ENCODE assay signal across 16 cellular contexts in genomic region chr4:127580891-127581290, GRCh38. TPM values are rescaled to one million over a fixed set of nuclear protein-coding genes. Genes with fewer than 3 reads are reported as not detected.
DNase-seq lines count a peak whose midpoint lies in the region; ATAC-seq, FAIRE-seq and TF ChIP-seq lines count a peak whose summit lies in the region.
"Had no signal": no experiment of that assay in that cellular context is flagged by ENCODE, and none has a peak within 500 bp of the region (broad histone marks: within the 10 kb centered on the region; RNA-seq: fewer than 3 reads in every experiment).

No MANE protein-coding gene starts in this region.

- H3K9me3 ChIP-seq in HepG2 (ENCODE audit: low read length) (no peaks in the 10 kb centered on the region), right lobe of liver (no peaks in the 10 kb centered on the region), osteoblast (ENCODE audit: low read depth, low read length) (no peaks in the 10 kb centered on the region)
- H3K9me3 ChIP-seq: A549, BLaER1 had no signal

- H2AFZ ChIP-seq in HepG2 (ENCODE audit: low read length) (no peak overlapping the region), osteoblast (ENCODE audit: low read length) (no peak overlapping the region)
- H2AFZ ChIP-seq: GM23338 had no signal

- ATAC-seq in HepG2 (peak; percentile 60), right lobe of liver (no peak), HG03354 (IDR thresholded peaks at IDR 0.05; ENCODE audit: poor library complexity, severe bottlenecking, unreplicated experiment) (no peak)
- ATAC-seq: GM23338 had no signal

- H3K27me3 ChIP-seq in HepG2 (ENCODE audit: control insufficient read depth in 1 of 2, insufficient read depth in 2 of 2, low read length in 2 of 2) (peaks cover 0 to 11% of the 10 kb centered on the region in 2 experiments; a peak in 2 of 5 replicates), right lobe of liver (no peaks in the 10 kb centered on the region), osteoblast (ENCODE audit: insufficient read depth, low read length) (no peaks in the 10 kb centered on the region)
- H3K27me3 ChIP-seq: BLaER1 had no signal

- intact Hi-C loops in HepG2 (cut with micrococcal nuclease; ENCODE audit: unreplicated experiment) (no loop called here), right lobe of liver (cut with DNase I) (no loop called here)

- TF ChIP-seq RAD21 in HepG2 (CRISPR knock-in tag; IDR thresholded peaks at IDR 0.05) = no peak

- H3K27ac ChIP-seq in HepG2 (ENCODE audit: extremely low read length, insufficient read depth, low read length) (no peak overlapping the region), right lobe of liver (no peak overlapping the region), osteoblast (ENCODE audit: low read depth, low read length) (no peak overlapping the region)
- H3K27ac ChIP-seq: 22Rv1, A549, BLaER1 had no signal

- POLR2A ChIA-PET in HepG2 (lab: Yijun Ruan, JAX) = no interaction called here

- no peaks in the 10 kb centered on the region for H4K20me1 ChIP-seq in HepG2 (ENCODE audit: insufficient read depth, low read length)
- no peaks in the 10 kb centered on the region for H4K20me1 ChIP-seq in osteoblast (ENCODE audit: insufficient read depth, low read length)
- H4K20me1 ChIP-seq: BLaER1 had no signal

- in situ Hi-C loops in HepG2 (cut with HindIII; ENCODE audit: extremely low pct_ligation_motif_present, low pct_unique_long_range_greater_than_20kb) = no loop called here

- FAIRE-seq in HepG2 (lab: Jason Lieb, UNC) = no peak
- FAIRE-seq: A549 had no signal

- H3K4me3 ChIP-seq in HepG2 (replicated peaks in 1 of 3; ENCODE audit: insufficient read depth in 1 of 3, low read depth in 2 of 3, low read length in 3 of 3) = no peak overlapping the region
- no peak overlapping the region for H3K4me3 ChIP-seq in right lobe of liver
- H3K4me3 ChIP-seq in epithelial cell of proximal tubule (ENCODE audit: low read depth, low read length) = no peak overlapping the region
- no peak overlapping the region for H3K4me3 ChIP-seq in osteoblast (ENCODE audit: insufficient read depth, low read length)
- H3K4me3 ChIP-seq: A549, BLaER1, GM23338 had no signal

- H3K4me1 ChIP-seq in HepG2 (ENCODE audit: insufficient read depth, low read length) = no peaks in the 10 kb centered on the region
- no peaks in the 10 kb centered on the region for H3K4me1 ChIP-seq in right lobe of liver
- no peaks in the 10 kb centered on the region for H3K4me1 ChIP-seq in osteoblast (ENCODE audit: insufficient read depth, low read length)
- H3K4me1 ChIP-seq: A549, BLaER1 had no signal

- H3K36me3 ChIP-seq in HepG2 (replicated peaks in 1 of 2; ENCODE audit: control insufficient read depth in 1 of 2, insufficient read depth in 2 of 2, low read length in 2 of 2) = no peaks in the 10 kb centered on the region
- H3K36me3 ChIP-seq in right lobe of liver = no peaks in the 10 kb centered on the region
- H3K36me3 ChIP-seq in osteoblast (ENCODE audit: insufficient read depth, low read length) = no peaks in the 10 kb centered on the region
- H3K36me3 ChIP-seq: BLaER1 had no signal

- TF ChIP-seq CTCF in HepG2 (CRISPR knock-in tag; IDR thresholded peaks at IDR 0.05) (no peak), right lobe of liver (IDR thresholded peaks at IDR 0.05) (no peak), epithelial cell of proximal tubule (conservative IDR thresholded peaks at IDR 0.05; ENCODE audit: low read depth, low read length) (peak; percentile 8), osteoblast (IDR thresholded peaks at IDR 0.05; ENCODE audit: extremely low read depth, low read depth, low read length) (no peak)

- CTCF ChIA-PET in HepG2 (lab: Yijun Ruan, JAX; ENCODE audit: low intra/inter-chr PET ratio, low total read pairs) = no interaction called here

- no TSS peak for BruUV-seq in HepG2 (replicated peaks; lab: Mats Ljungman, UMichigan)

- DNase-seq in HepG2 (ENCODE audit: low spot score) (no peak), right lobe of liver (no peak), epithelial cell of proximal tubule (ENCODE audit: low read depth) (no peak), osteoblast (ENCODE audit: insufficient read length, low spot score, missing footprints) (peak; percentile 34), NCI-H1436 treated with DMSO at 0.1 percent for 48 hours (lab: John Stamatoyannopoulos, UW) (no peak)
- no peak for DNase-seq in activated CD8-positive, alpha-beta memory T cell treated with anti-CD3 and anti-CD28 coated beads for 24 hours
- DNase-seq: CD4-positive, alpha-beta memory T cell; DMS79 treated with DMSO at 0.1 percent for 48 hours; GF-D8; H7; IMR-90 had no signal

- no peak overlapping the region for H3K9ac ChIP-seq in HepG2 (ENCODE audit: insufficient read depth, low read depth, low read length)
- H3K9ac ChIP-seq: BLaER1 had no signal

- TF ChIP-seq EP300 in HepG2 (IDR thresholded peaks at IDR 0.05; ENCODE audit: low read depth in 2 of 2, low read length in 2 of 2) = no peak
- TF ChIP-seq EP300 in HepG2 (CRISPR knock-in tag; IDR thresholded peaks at IDR 0.05; ENCODE audit: borderline replicate concordance) = no peak

- 3% methylated on average over 1 of the region's 2 CpGs for WGBS in HepG2 (ENCODE audit: low lambda C conversion rate)
- WGBS in right lobe of liver (ENCODE audit: insufficient coverage, low coverage, low lambda C conversion rate, missing lambda C conversion rate) = 70% methylated on average over 2 of the region's 2 CpGs

- TF ChIP-seq POLR2A in HepG2 (IDR thresholded peaks at IDR 0.05; ENCODE audit: insufficient read depth in 1 of 2, low read depth in 2 of 2, low read length in 2 of 2) (no peak), right lobe of liver (IDR thresholded peaks at IDR 0.05) (no peak)

- no peak overlapping the region for H3K4me2 ChIP-seq in HepG2 (ENCODE audit: low read depth, low read length)
- H3K4me2 ChIP-seq in osteoblast (ENCODE audit: insufficient read depth, low read length) = no peak overlapping the region
- H3K4me2 ChIP-seq: A549, BLaER1, GM23338 had no signal

- H3K79me2 ChIP-seq in HepG2 (ENCODE audit: insufficient read depth, low read length) (no peaks in the 10 kb centered on the region), osteoblast (ENCODE audit: insufficient read depth, low read length) (no peaks in the 10 kb centered on the region)

TF ChIP-seq in HepG2, 621 proteins besides CTCF, POLR2A, EP300 and RAD21 (continues in another document):
- TF ChIP-seq ZNF143 (CRISPR knock-in tag; IDR thresholded peaks at IDR 0.05) (no peak), RBAK (CRISPR knock-in tag; IDR thresholded peaks at IDR 0.05) (no peak), CCDC6 (CRISPR knock-in tag; IDR thresholded peaks at IDR 0.05) (no peak), ZNF792 (CRISPR knock-in tag; IDR thresholded peaks at IDR 0.05) (no peak), ZNF770 (CRISPR knock-in tag; IDR thresholded peaks at IDR 0.05) (no peak)

RNA-seq across cellular contexts. Expression of gene INTU, which starts 51.9 kb away (rescaled TPM):
- total RNA-seq in HepG2 (2016; rRNA removed; fragmentation: Illumina TruSeq; extraction: Trizol) (6.2 and 7.5 TPM in 2 replicates), right lobe of liver (1 to 10 TPM; 1.1 to 2.0 (median 1.3) TPM), epithelial cell of proximal tubule (1.6 and 4.3 TPM in 2 replicates), osteoblast (7.6 and 8.3 TPM in 2 replicates)
- 2.3 and 2.6 TPM in 2 replicates for total RNA-seq in HepG2 (2016; cell fraction: cytosol; rRNA removed; fragmentation: Illumina TruSeq; extraction: Trizol; ENCODE audit: low read depth)
- 6.1 and 7.3 TPM in 2 replicates for total RNA-seq in HepG2 (2016; cell fraction: insoluble cytoplasmic fraction; rRNA removed; fragmentation: Illumina TruSeq; extraction: Trizol)
- 2.0 and 3.2 TPM in 2 replicates for total RNA-seq in HepG2 (2016; cell fraction: membrane; rRNA removed; fragmentation: Illumina TruSeq; extraction: Trizol)
- total RNA-seq in HepG2 (2016; cell fraction: nucleus; rRNA removed; fragmentation: Illumina TruSeq; extraction: Trizol) = 14.4 and 15.1 TPM in 2 replicates
- 4.6 and 5.3 TPM in 2 replicates for polyA plus RNA-seq in HepG2 (2011; rRNA removed)
- 1.0 and 1.2 TPM in 2 replicates for polyA plus RNA-seq in HepG2 (2011; cell fraction: cytosol; rRNA removed)
- 13.0 and 13.6 TPM in 2 replicates for polyA plus RNA-seq in HepG2 (2011; cell fraction: nucleus; rRNA removed)
- polyA plus RNA-seq in HepG2 (2012) = 2.1 and 3.1 TPM in 2 replicates
- 0.26 and 0.31 TPM in 2 replicates for polyA plus RNA-seq in HepG2 (2016; cell fraction: cytosol; fragmentation: Illumina TruSeq; extraction: Trizol; ENCODE audit: low read depth)
- polyA plus RNA-seq in HepG2 (2016; cell fraction: insoluble cytoplasmic fraction; fragmentation: Illumina TruSeq; extraction: Trizol; ENCODE audit: low read depth) = 2.4 and 2.6 TPM in 2 replicates
- 0.24 and 0.41 TPM in 2 replicates for polyA plus RNA-seq in HepG2 (2016; cell fraction: membrane; fragmentation: Illumina TruSeq; extraction: Trizol; ENCODE audit: low read depth)
- 12.5 and 13.8 TPM in 2 replicates for polyA plus RNA-seq in HepG2 (2016; cell fraction: nucleus; fragmentation: Illumina TruSeq; extraction: Trizol; ENCODE audit: insufficient read depth, low read depth)
- 4.3 TPM in 2 replicates for polyA minus RNA-seq in HepG2 (2011; rRNA and poly(A)+ RNA removed; ENCODE audit: low replicate concordance)
- 3.0 and 3.7 TPM in 2 replicates for polyA minus RNA-seq in HepG2 (2011; cell fraction: cytosol; rRNA and poly(A)+ RNA removed)
- polyA minus RNA-seq in HepG2 (2011; cell fraction: nucleus; rRNA and poly(A)+ RNA removed) = 24.3 and 30.0 TPM in 2 replicates
- total RNA-seq: CD4-positive, alpha-beta memory T cell had no signal
